ENCODE assay signal across 14 cellular contexts in genomic region chr1:5680600-5680999, GRCh38.
DNase-seq lines count a peak whose midpoint lies in the region; ATAC-seq lines count a peak whose summit lies in the region.
"Had no signal": no experiment of that assay in that cellular context is flagged by ENCODE, and none has a peak within 500 bp of the region (broad histone marks: within the 10 kb centered on the region; RNA-seq: fewer than 3 reads in every experiment).

No MANE protein-coding gene starts in this region.

- no peak overlapping the region for H2AFZ ChIP-seq in neuronal stem cell (ENCODE audit: low read length)
- H2AFZ ChIP-seq: GM23248 had no signal

- H4K8ac ChIP-seq in neuronal stem cell (ENCODE audit: low read depth, low read length) = no peak overlapping the region

- H3K18ac ChIP-seq in neuronal stem cell (ENCODE audit: low read length) = no peak overlapping the region

- H2BK5ac ChIP-seq in neuronal stem cell (ENCODE audit: low read length) = no peak overlapping the region

- H3K4ac ChIP-seq in neuronal stem cell (ENCODE audit: low read length) = no peak overlapping the region

- no peaks in the 10 kb centered on the region for H3K4me1 ChIP-seq in neuronal stem cell (ENCODE audit: control insufficient read depth in 2 of 2, insufficient read depth in 1 of 2, low read depth in 1 of 2, low read length in 2 of 2)
- H3K4me1 ChIP-seq: Caco-2 had no signal

- peaks cover 0 to 6% (median 0%) of the 10 kb centered on the region in 3 experiments for H3K27me3 ChIP-seq in neuronal stem cell (ENCODE audit: control insufficient read depth in 3 of 3, insufficient read depth in 3 of 3, low read depth in 1 of 3, low read length in 3 of 3)

- no CpG with 5 or more reads among the region's 4 CpGs for WGBS in neuronal stem cell (ENCODE audit: extremely low coverage in 2 of 2, insufficient read length in 2 of 2, insufficient replicate concordance in 1 of 2), 2 donors

- no peak overlapping the region for H2AK5ac ChIP-seq in neuronal stem cell (ENCODE audit: low read depth, low read length)

- ATAC-seq in GM21717 (IDR thresholded peaks at IDR 0.05; ENCODE audit: unreplicated experiment) = no peak
- ATAC-seq: HCT116 had no signal

- H3K79me1 ChIP-seq in neuronal stem cell (ENCODE audit: low read depth, low read length) = no peaks in the 10 kb centered on the region

- H3K4me2 ChIP-seq in neuronal stem cell (ENCODE audit: insufficient read depth, low read length, poor library complexity, severe bottlenecking) = no peak overlapping the region

- no peak overlapping the region for H4K91ac ChIP-seq in neuronal stem cell (ENCODE audit: low read depth, low read length, poor library complexity)

- no peak overlapping the region for H2BK120ac ChIP-seq in neuronal stem cell (ENCODE audit: low read depth, low read length)

- H3K23ac ChIP-seq in neuronal stem cell (ENCODE audit: low read depth, low read length, poor library complexity) = no peak overlapping the region

- H3K36me3 ChIP-seq in neuronal stem cell (replicated peaks in 1 of 2; ENCODE audit: control insufficient read depth in 2 of 2, insufficient read depth in 2 of 2, low read length in 2 of 2) = no peaks in the 10 kb centered on the region

- no peak overlapping the region for H3K4me3 ChIP-seq in neuronal stem cell (ENCODE audit: low read length in 2 of 2)
- H3K4me3 ChIP-seq: GM23248 had no signal

- no peak overlapping the region for H2BK15ac ChIP-seq in neuronal stem cell (ENCODE audit: low read length)

- peak overlapping the region; percentile 49 for H3K27ac ChIP-seq in caudate nucleus (ENCODE audit: low read depth, low read length)
- H3K27ac ChIP-seq in neuronal stem cell (replicated peaks; ENCODE audit: low read length) = no peak overlapping the region
- H3K27ac ChIP-seq: GM23248 had no signal

- no peak overlapping the region for H3K14ac ChIP-seq in neuronal stem cell (ENCODE audit: low read length)

- DNase-seq in MV-4-11 (lab: John Stamatoyannopoulos, UW) (peak; percentile 36), caudate nucleus (lab: John Stamatoyannopoulos, UW) (peak in 20 of 61 donors; percentile 10 to 75 (median 28)), middle frontal gyrus (ENCODE audit: extremely low spot score, low spot score) (peak; percentile 12), NCI-H128 (lab: John Stamatoyannopoulos, UW; ENCODE audit: unreplicated experiment) (no peak), neuronal stem cell (ENCODE audit: low spot score) (no peak)
- DNase-seq: C1 segment of cervical spinal cord; Caco-2; CD4-positive, alpha-beta memory T cell; DMS153; DND-41; GM23248; H7 had no signal

- H3K9ac ChIP-seq in neuronal stem cell (ENCODE audit: low read depth, low read length, poor library complexity) = no peak overlapping the region
- H3K9ac ChIP-seq: GM23248 had no signal

- H3K9me3 ChIP-seq in neuronal stem cell (replicated peaks in 1 of 2; ENCODE audit: control insufficient read depth in 2 of 2, insufficient read depth in 1 of 2, low read depth in 1 of 2, low read length in 2 of 2) = no peaks in the 10 kb centered on the region
- H3K9me3 ChIP-seq: Caco-2 had no signal

- H2BK12ac ChIP-seq in neuronal stem cell (ENCODE audit: low read length) = no peak overlapping the region

Comparison
In these comparisons a context has a peak if more than half of its experiments do, and no peak if none do; other contexts are left out.
1. DNase-seq: peak in MV-4-11 (single experiment) and middle frontal gyrus (single experiment); none in NCI-H128 (single experiment) and neuronal stem cell (single experiment).